Comparison of ENCODE assay signal across 8 cellular contexts in genomic region chr1:229507502-229507901, GRCh38. TPM values are rescaled to one million over a fixed set of nuclear protein-coding genes. Genes with fewer than 3 reads are reported as not detected.
DNase-seq lines count a peak whose midpoint lies in the region; ATAC-seq and TF ChIP-seq lines count a peak whose summit lies in the region.

No MANE protein-coding gene starts in this region.

- TF ChIP-seq CTCF in coronary artery (IDR thresholded peaks at IDR 0.05) (no peak), nephron progenitor cell (IDR thresholded peaks at IDR 0.05) (no peak)

- H3K9me3 ChIP-seq in HUES6 (ENCODE audit: control insufficient read depth, insufficient read depth, low read depth, low read length) = no peaks in the 10 kb centered on the region

- H3K9me3 Mint-ChIP-seq in nephron progenitor cell = no peaks in the 10 kb centered on the region

- H3K36me3 ChIP-seq in HUES6 (ENCODE audit: control insufficient read depth, insufficient read depth, low read length) = peaks cover 18% of the 10 kb centered on the region

- H3K4me3 ChIP-seq in HUES6 (ENCODE audit: low read depth, low read length) (peak overlapping the region; percentile 67), coronary artery (peak overlapping the region; percentile 96)

- peaks cover 3% of the 10 kb centered on the region for H3K27me3 Mint-ChIP-seq in nephron progenitor cell (ENCODE audit: low read depth, poor library complexity)

- H3K4me1 ChIP-seq in HUES6 (ENCODE audit: control insufficient read depth, insufficient read depth, low read length) = peaks cover 13% of the 10 kb centered on the region

- H3K27ac ChIP-seq in HUES6 (ENCODE audit: low read depth, low read length) = peak overlapping the region; percentile 87
- peak overlapping the region; percentile 92 to 98 for H3K27ac ChIP-seq in coronary artery

- ATAC-seq in GM19035 (IDR thresholded peaks at IDR 0.05; ENCODE audit: unreplicated experiment) = peak; percentile 0

- no peaks in the 10 kb centered on the region for H3K27me3 ChIP-seq in HUES6 (ENCODE audit: control insufficient read depth, insufficient read depth, low read length)

- peaks cover 17% of the 10 kb centered on the region for H3K36me3 Mint-ChIP-seq in nephron progenitor cell (ENCODE audit: low read depth)

- DNase-seq in coronary artery (ENCODE audit: low spot score) (no peak), nephron progenitor cell (no peak), inferior parietal cortex (ENCODE audit: extremely low spot score) (no peak), SK-N-DZ (ENCODE audit: low spot score) (no peak), NCI-H1417 (lab: John Stamatoyannopoulos, UW) (no peak), amygdala (lab: John Stamatoyannopoulos, UW) (no peak)

- H3K9ac ChIP-seq in HUES6 (ENCODE audit: low read length) = peak overlapping the region; percentile 70

- peaks cover 28% of the 10 kb centered on the region for H3K4me1 Mint-ChIP-seq in nephron progenitor cell

- peak overlapping the region; percentile 95 for H3K27ac Mint-ChIP-seq in nephron progenitor cell

- peak overlapping the region; percentile 93 for H3K4me3 Mint-ChIP-seq in nephron progenitor cell

RNA-seq across cellular contexts. Expression of gene NUP133, which starts 0.6 kb away (rescaled TPM):
- 46.8 and 52.2 TPM in 2 replicates for polyA plus RNA-seq in SK-N-DZ (2014; cell fraction: cytosol; rRNA removed)
- polyA plus RNA-seq in SK-N-DZ (2014; cell fraction: nucleus; rRNA removed) = 61.4 and 70.6 TPM in 2 replicates

RNA-seq across cellular contexts. Expression of gene ABCB10, which starts 51.0 kb away (rescaled TPM):
- 20.5 and 23.3 TPM in 2 replicates for polyA plus RNA-seq in SK-N-DZ (2014; cell fraction: cytosol; rRNA removed)
- polyA plus RNA-seq in SK-N-DZ (2014; cell fraction: nucleus; rRNA removed) = 24.1 and 34.0 TPM in 2 replicates
